ENCODE assay signal across 10 cellular contexts in genomic region chr12:9948606-9949286, GRCh38. TPM values are rescaled to one million over a fixed set of nuclear protein-coding genes. Genes with fewer than 3 reads are reported as not detected.
DNase-seq lines count a peak whose midpoint lies in the region; ATAC-seq and TF ChIP-seq lines count a peak whose summit lies in the region.
"Had no signal": no experiment of that assay in that cellular context is flagged by ENCODE, and none has a peak within 500 bp of the region (broad histone marks: within the 10 kb centered on the region; RNA-seq: fewer than 3 reads in every experiment).

No MANE protein-coding gene starts in this region.

- H3F3A ChIP-seq in MM.1S (ENCODE audit: insufficient read depth, low read length), result peaks cover 16% of the 10 kb centered on the region; the same call in 1 of the 2 replicates

- H3K27ac ChIP-seq in MM.1S (ENCODE audit: low read length) (peak overlapping the region; percentile 40; the same call in 1 of the 2 replicates), neutrophil (peak overlapping the region; percentile 41)
- H3K27ac ChIP-seq: A549 had no signal

- H3K4me3 Mint-ChIP-seq in activated CD4-positive, alpha-beta T cell treated with anti-CD3 and anti-CD28 coated beads for 36 hours, result no peak overlapping the region

- CTCF ChIA-PET in activated CD4-positive, alpha-beta T cell treated with anti-CD3 and anti-CD28 coated beads for 36 hours (lab: Charles Lee), result interaction anchor here (0.7 to 2.2 kb wide), 7 partner anchors 17 to 193 kb away, joined by 3 to 6 read pairs (median 3); partner anchors contain the start of gene CLEC2A
- CTCF ChIA-PET in HEK293T (lab: Yijun Ruan, JAX), result no interaction called here

- H3K4me3 ChIP-seq in MM.1S (ENCODE audit: low read length), result peak overlapping the region; percentile 2
- H3K4me3 ChIP-seq in neutrophil (ENCODE audit: low read depth in 1 of 2, low read length in 1 of 2), result no peak overlapping the region
- H3K4me3 ChIP-seq: A549 had no signal

- H3K27ac Mint-ChIP-seq in activated CD4-positive, alpha-beta T cell treated with anti-CD3 and anti-CD28 coated beads for 36 hours, result peak overlapping the region; percentile 9

- no peaks in the 10 kb centered on the region for H4K20me1 ChIP-seq in MM.1S (ENCODE audit: insufficient read depth, low read length)

- H3K9me3 ChIP-seq in MM.1S (replicated peaks; ENCODE audit: insufficient read depth, low read length), result no peaks in the 10 kb centered on the region
- no peaks in the 10 kb centered on the region for H3K9me3 ChIP-seq in neutrophil
- H3K9me3 ChIP-seq: A549 had no signal

- peaks cover 47% of the 10 kb centered on the region for H3K4me1 Mint-ChIP-seq in activated CD4-positive, alpha-beta T cell treated with anti-CD3 and anti-CD28 coated beads for 36 hours

- ATAC-seq in activated CD4-positive, alpha-beta T cell treated with anti-CD3 and anti-CD28 coated beads for 36 hours, result peak; percentile 95
- peak; percentile 91 for ATAC-seq in HG02623 (IDR thresholded peaks at IDR 0.05; ENCODE audit: unreplicated experiment)
- ATAC-seq: A549 had no signal

- H3K36me3 Mint-ChIP-seq in activated CD4-positive, alpha-beta T cell treated with anti-CD3 and anti-CD28 coated beads for 36 hours (ENCODE audit: low read depth), result no peaks in the 10 kb centered on the region

- no peaks in the 10 kb centered on the region for H3K79me2 ChIP-seq in MM.1S (ENCODE audit: low read length)

- POLR2A ChIA-PET in activated CD4-positive, alpha-beta T cell treated with anti-CD3 and anti-CD28 coated beads for 36 hours (lab: Charles Lee), result interaction anchor here (0.9 kb wide), 1 partner anchor 135 kb away, joined by 3 read pairs; no protein-coding TSS in a partner anchor
- POLR2A ChIA-PET in HEK293T (lab: Yijun Ruan, JAX), result no interaction called here

- H3K9ac ChIP-seq in MM.1S (ENCODE audit: low read length), result no peak overlapping the region

- H3K9me2 ChIP-seq in MM.1S (replicated peaks; ENCODE audit: insufficient read depth, low read length), result no peaks in the 10 kb centered on the region

- H3K4me1 ChIP-seq in MM.1S (ENCODE audit: low read length) (peaks cover 21% of the 10 kb centered on the region), neutrophil (ENCODE audit: control insufficient read depth in 1 of 2, insufficient read depth in 1 of 2, low read depth in 1 of 2, low read length in 1 of 2) (peaks cover 63 to 71% of the 10 kb centered on the region in 2 experiments)
- H3K4me1 ChIP-seq: A549 had no signal

- H3K27me3 ChIP-seq in MM.1S (replicated peaks; ENCODE audit: insufficient read depth, low read length), result no peaks in the 10 kb centered on the region
- H3K27me3 ChIP-seq in neutrophil, result no peaks in the 10 kb centered on the region

- H3K9me3 Mint-ChIP-seq in activated CD4-positive, alpha-beta T cell treated with anti-CD3 and anti-CD28 coated beads for 36 hours (ENCODE audit: low read depth), result no peaks in the 10 kb centered on the region

- 0 out of 2 replicates have a peak overlapping the region, but pooled peaks have one; percentile 9 for H2AFZ ChIP-seq in MM.1S (ENCODE audit: low read length)

- H3K36me3 ChIP-seq in MM.1S (replicated peaks; ENCODE audit: insufficient read depth, low read length) (no peaks in the 10 kb centered on the region), neutrophil (no peaks in the 10 kb centered on the region)

- DNase-seq in activated CD4-positive, alpha-beta T cell treated with anti-CD3 and anti-CD28 coated beads for 36 hours, result no peak
- no peak for DNase-seq in activated CD4-positive, alpha-beta T cell treated with anti-CD3 and anti-CD28 coated beads for 4 hours
- peak; percentile 85 for DNase-seq in MM.1S
- DNase-seq in HEK293T (ENCODE audit: extremely low spot score), result no peak
- no peak for DNase-seq in D341Med (ENCODE audit: low spot score)
- no peak for DNase-seq in retina

- intact Hi-C loops in activated CD4-positive, alpha-beta T cell treated with anti-CD3 and anti-CD28 coated beads for 36 hours (cut with DNase I, micrococcal nuclease), result loop anchor here (5.0 kb wide), 2 partner anchors 81 to 264 kb away; partner anchors contain the start of genes CLEC2B (in 1 of the 2) and GABARAPL1 (in 1 of the 2)

- peak overlapping the region; percentile 77 for H3K4me2 ChIP-seq in MM.1S (ENCODE audit: low read depth, low read length)
- H3K4me2 ChIP-seq: A549 had no signal

- no peak for TF ChIP-seq CTCF in MM.1S (IDR thresholded peaks at IDR 0.05; ENCODE audit: low read length)
- no peak for TF ChIP-seq CTCF in neutrophil (IDR thresholded peaks at IDR 0.05)

- H3K27me3 Mint-ChIP-seq in activated CD4-positive, alpha-beta T cell treated with anti-CD3 and anti-CD28 coated beads for 36 hours, result no peaks in the 10 kb centered on the region

TF ChIP-seq in HEK293T, 16 proteins besides CTCF, POLR2A, EP300 and RAD21:
- TF ChIP-seq FOXM1 (IDR thresholded peaks at IDR 0.05; ENCODE audit: borderline replicate concordance) (no peak), TARDBP (IDR thresholded peaks at IDR 0.05) (no peak)

RNA-seq across cellular contexts. Expression of gene CLEC2A, which starts 16.6 kb away (rescaled TPM):
- not detected for total RNA-seq in activated CD4-positive, alpha-beta T cell treated with anti-CD3 and anti-CD28 coated beads for 36 hours
- total RNA-seq: T-helper 1 cell treated with Interleukin-12 subunit alpha and Interleukin-12 subunit beta and Interleukin-4 antibody, amounts not matched to agents 30 ng/mL and 1 ng/mL, for 36 hours had no signal

RNA-seq across cellular contexts. Expression of gene CLEC12A, which starts 22.5 kb away (rescaled TPM):
- not detected for total RNA-seq in activated CD4-positive, alpha-beta T cell treated with anti-CD3 and anti-CD28 coated beads for 36 hours

RNA-seq across cellular contexts. Expression of gene CLEC1B, which starts 50.2 kb away (rescaled TPM):
- total RNA-seq in activated CD4-positive, alpha-beta T cell treated with anti-CD3 and anti-CD28 coated beads for 36 hours, result not detected
- total RNA-seq: T-helper 1 cell treated with Interleukin-12 subunit alpha and Interleukin-12 subunit beta and Interleukin-4 antibody, amounts not matched to agents 30 ng/mL and 1 ng/mL, for 36 hours had no signal
